ENCODE assay signal across 1 cellular context in genomic region chr19:7288131-7288530, GRCh38.
TF ChIP-seq lines count a peak whose summit lies in the region.

No MANE protein-coding gene starts in this region.

TF ChIP-seq in GM12878, 131 proteins besides CTCF, POLR2A, EP300 and RAD21 (continued from another document):
- no peak for TF ChIP-seq BCLAF1 (IDR thresholded peaks at IDR 0.05)
- TF ChIP-seq ZSCAN29 (IDR thresholded peaks at IDR 0.05), result no peak
- no peak for TF ChIP-seq ELK1 (IDR thresholded peaks at IDR 0.05; ENCODE audit: low read depth, low read length)
- no peak for TF ChIP-seq TAF1 (IDR thresholded peaks at IDR 0.05; ENCODE audit: borderline replicate concordance, low read depth, low read length)
- no peak for TF ChIP-seq ETV6 (conservative IDR thresholded peaks at IDR 0.05 in 1 of 2, IDR thresholded peaks at IDR 0.05 in 1 of 2; ENCODE audit: borderline replicate concordance in 1 of 2, low read depth in 1 of 2)
- no peak for TF ChIP-seq BRCA1 (IDR thresholded peaks at IDR 0.05; ENCODE audit: low read depth, low read length)
- no peak for TF ChIP-seq RUNX3 (IDR thresholded peaks at IDR 0.05; ENCODE audit: low read length)
- TF ChIP-seq RCOR1 (conservative IDR thresholded peaks at IDR 0.05; ENCODE audit: low read depth, low read length), result no peak
TF ChIP-seq in GM12878: peak in this region for 0.
